ENCODE assay signal across 12 cellular contexts in genomic region chr16:70804153-70804728, GRCh38. TPM values are rescaled to one million over a fixed set of nuclear protein-coding genes. Genes with fewer than 3 reads are reported as not detected.
DNase-seq lines count a peak whose midpoint lies in the region; ATAC-seq, FAIRE-seq and TF ChIP-seq lines count a peak whose summit lies in the region.
"Had no signal": no experiment of that assay in that cellular context is flagged by ENCODE, and none has a peak within 500 bp of the region (broad histone marks: within the 10 kb centered on the region; RNA-seq: fewer than 3 reads in every experiment).

No MANE protein-coding gene starts in this region.

- no peak for TF ChIP-seq CTCF in upper lobe of right lung (IDR thresholded peaks at IDR 0.05)
- no peak for TF ChIP-seq CTCF in Peyer's patch (IDR thresholded peaks at IDR 0.05)
- TF ChIP-seq CTCF in psoas muscle (IDR thresholded peaks at IDR 0.05), result no peak

- peak overlapping the region; percentile 97 for H3K27ac ChIP-seq in epithelial cell of prostate
- H3K27ac ChIP-seq in upper lobe of right lung, result peak overlapping the region; percentile 63
- H3K27ac ChIP-seq in Peyer's patch, result no peak overlapping the region
- no peak overlapping the region for H3K27ac ChIP-seq in psoas muscle
- H3K27ac ChIP-seq: SJCRH30, tibial artery had no signal

- no peak overlapping the region for H3K4me3 ChIP-seq in upper lobe of right lung
- H3K4me3 ChIP-seq in Peyer's patch, result no peak overlapping the region
- no peak overlapping the region for H3K4me3 ChIP-seq in psoas muscle
- H3K4me3 ChIP-seq: SJCRH30, tibial artery had no signal

- no peaks in the 10 kb centered on the region for H3K9me3 ChIP-seq in upper lobe of right lung
- no peaks in the 10 kb centered on the region for H3K9me3 ChIP-seq in Peyer's patch
- no peaks in the 10 kb centered on the region for H3K9me3 ChIP-seq in psoas muscle
- H3K9me3 ChIP-seq: SJCRH30 had no signal

- no peak for ATAC-seq in activated CD8-positive, alpha-beta memory T cell treated with anti-CD3 and anti-CD28 coated beads, Interleukin-2, amount 10 ng/mL, durations not matched to agents 7 days and 5 days
- peak; percentile 31 for ATAC-seq in upper lobe of right lung
- no peak for ATAC-seq in psoas muscle

- H3K27me3 ChIP-seq in upper lobe of right lung (peaks cover 15% of the 10 kb centered on the region), Peyer's patch (no peaks in the 10 kb centered on the region), psoas muscle (ENCODE audit: insufficient read depth in 3 of 3, low read length in 2 of 3) (peaks cover 0 to 23% (median 2%) of the 10 kb centered on the region in 3 donors)
- H3K27me3 ChIP-seq: SJCRH30 had no signal

- FAIRE-seq in RCC 7860 (lab: Jason Lieb, UNC), result no peak
- FAIRE-seq: colon had no signal

- peak overlapping the region; percentile 30 for H3K27ac Mint-ChIP-seq in activated CD8-positive, alpha-beta memory T cell treated with anti-CD3 and anti-CD28 coated beads, Interleukin-2, amount 10 ng/mL, durations not matched to agents 7 days and 5 days

- TF ChIP-seq POLR2A in Peyer's patch (IDR thresholded peaks at IDR 0.05), result no peak

- no peaks in the 10 kb centered on the region for H3K36me3 Mint-ChIP-seq in activated CD8-positive, alpha-beta memory T cell treated with anti-CD3 and anti-CD28 coated beads, Interleukin-2, amount 10 ng/mL, durations not matched to agents 7 days and 5 days

- peaks cover 11% of the 10 kb centered on the region for H3K27me3 Mint-ChIP-seq in activated CD8-positive, alpha-beta memory T cell treated with anti-CD3 and anti-CD28 coated beads, Interleukin-2, amount 10 ng/mL, durations not matched to agents 7 days and 5 days

- intact Hi-C loops in upper lobe of right lung (cut with DNase I) (no loop called here), psoas muscle (cut with DNase I) (no loop called here)

- 55 to 65% (median 58%) methylated on average over 8 of the region's 8 CpGs for WGBS in psoas muscle, 3 donors

- no peak overlapping the region for H3K4me3 Mint-ChIP-seq in activated CD8-positive, alpha-beta memory T cell treated with anti-CD3 and anti-CD28 coated beads, Interleukin-2, amount 10 ng/mL, durations not matched to agents 7 days and 5 days

- DNase-seq in activated CD8-positive, alpha-beta memory T cell treated with anti-CD3 and anti-CD28 coated beads, Interleukin-2, amount 10 ng/mL, durations not matched to agents 7 days and 5 days, result peak; percentile 38
- DNase-seq in activated CD8-positive, alpha-beta memory T cell treated with anti-CD3 and anti-CD28 coated beads, Interleukin-2, amount 50 U/mL, for 48 hours, result no peak
- DNase-seq in RCC 7860 (ENCODE audit: low spot score) (peak; percentile 46), epithelial cell of prostate (ENCODE audit: low read depth, low spot score) (peak; percentile 44), upper lobe of right lung (no peak), NCI-H1930 (lab: John Stamatoyannopoulos, UW) (no peak), Peyer's patch (no peak), psoas muscle (no peak)
- DNase-seq: NCI-H1436 treated with DMSO at 0.1 percent for 48 hours, SJCRH30, tibial artery had no signal

- H3K9me3 Mint-ChIP-seq in activated CD8-positive, alpha-beta memory T cell treated with anti-CD3 and anti-CD28 coated beads, Interleukin-2, amount 10 ng/mL, durations not matched to agents 7 days and 5 days (ENCODE audit: low read depth), result peaks cover 6% of the 10 kb centered on the region

- peaks cover 21% of the 10 kb centered on the region for H3K4me1 Mint-ChIP-seq in activated CD8-positive, alpha-beta memory T cell treated with anti-CD3 and anti-CD28 coated beads, Interleukin-2, amount 10 ng/mL, durations not matched to agents 7 days and 5 days

- CTCF ChIA-PET in activated CD8-positive, alpha-beta memory T cell treated with anti-CD3 and anti-CD28 coated beads, Interleukin-2, amount 10 ng/mL, durations not matched to agents 7 days and 5 days (lab: Charles Lee), result no interaction called here

- H3K4me1 ChIP-seq in upper lobe of right lung (peaks cover 13% of the 10 kb centered on the region), Peyer's patch (peaks cover 0 to 12% (median 6%) of the 10 kb centered on the region in 4 donors), psoas muscle (peaks cover 10% of the 10 kb centered on the region)

- H3K36me3 ChIP-seq in upper lobe of right lung (no peaks in the 10 kb centered on the region), Peyer's patch (no peaks in the 10 kb centered on the region), psoas muscle (ENCODE audit: insufficient read depth in 1 of 2, low read depth in 1 of 2) (no peaks in the 10 kb centered on the region)
- H3K36me3 ChIP-seq: SJCRH30, tibial artery had no signal

RNA-seq across cellular contexts. Expression of gene VAC14, which starts 3.3 kb away (rescaled TPM):
- total RNA-seq in activated CD8-positive, alpha-beta memory T cell treated with anti-CD3 and anti-CD28 coated beads, Interleukin-2, amount 10 ng/mL, durations not matched to agents 7 days and 5 days, result 10 to 100 TPM; 36.2 to 38.6 TPM
- total RNA-seq in upper lobe of right lung (52.2 TPM), Peyer's patch (100 to 1,000 TPM in 1 of 4 donors, 10 to 100 TPM in 3; 44.0 to 106 (median 64.5) TPM), psoas muscle (10 to 100 TPM; 20.0 to 24.3 (median 23.7) TPM)
- 10 to 100 TPM; 19.9 to 23.0 (median 20.5) TPM for polyA plus RNA-seq in psoas muscle

Comparison
In these comparisons a context has a peak if more than half of its experiments do, and no peak if none do; other contexts are left out.
1. DNase-seq: peak in activated CD8-positive, alpha-beta memory T cell treated with anti-CD3 and anti-CD28 coated beads, Interleukin-2, amount 10 ng/mL, durations not matched to agents 7 days and 5 days (single experiment), RCC 7860 (single experiment) and epithelial cell of prostate (single experiment); none in activated CD8-positive, alpha-beta memory T cell treated with anti-CD3 and anti-CD28 coated beads, Interleukin-2, amount 50 U/mL, for 48 hours (single experiment), upper lobe of right lung (single experiment), NCI-H1930 (0 of 2), Peyer's patch (0 of 3) and psoas muscle (0 of 2).
2. H3K27ac ChIP-seq: peak in epithelial cell of prostate (single experiment) and upper lobe of right lung (single experiment); none in Peyer's patch (0 of 4) and psoas muscle (single experiment).